13 cellular contexts compared by ENCODE assay signal in genomic region chr2:230738924-230739323, GRCh38. TPM values are rescaled to one million over a fixed set of nuclear protein-coding genes. Genes with fewer than 3 reads are reported as not detected.
A peak's percentile ranks its signal among the peaks of the same experiment; 100 is the strongest.
DNase-seq lines count a peak whose midpoint lies in the region; ATAC-seq and TF ChIP-seq lines count a peak whose summit lies in the region.
"Had no signal": no experiment of that assay in that cellular context is flagged by ENCODE, and none has a peak within 500 bp of the region (broad histone marks: within the 10 kb centered on the region; RNA-seq: fewer than 3 reads in every experiment).

No MANE protein-coding gene starts in this region.

- intact Hi-C loops in Calu3 (cut with micrococcal nuclease; ENCODE audit: unreplicated experiment) = loop anchor here (2.0 kb wide), 1 partner anchor 60 kb away; no protein-coding TSS in a partner anchor

- H3K4me1 Mint-ChIP-seq in Calu3 (ENCODE audit: low read depth, unreplicated experiment) = peaks cover 47% of the 10 kb centered on the region
- H3K4me1 Mint-ChIP-seq in central memory CD8-positive, alpha-beta T cell = peaks cover 66% of the 10 kb centered on the region
- H3K4me1 Mint-ChIP-seq in natural killer cell treated with Interleukin-12 subunit alpha and Interleukin-12 subunit beta and Interleukin-15 and Interleukin-18, amount 100 ng/mL, for 72 hours (ENCODE audit: low read depth in 2 of 2) = peaks cover 53 to 70% of the 10 kb centered on the region in 2 donors

- H3K27ac ChIP-seq in BLaER1 (no peak overlapping the region), Peyer's patch (peak overlapping the region in 1 of 4 donors; percentile 58)

- no TSS peak for BruUV-seq in Calu3 (replicated peaks; lab: Mats Ljungman, UMichigan)

- H3K27me3 Mint-ChIP-seq in Calu3 (ENCODE audit: unreplicated experiment) = no peaks in the 10 kb centered on the region
- no peaks in the 10 kb centered on the region for H3K27me3 Mint-ChIP-seq in central memory CD8-positive, alpha-beta T cell
- no peaks in the 10 kb centered on the region for H3K27me3 Mint-ChIP-seq in natural killer cell treated with Interleukin-12 subunit alpha and Interleukin-12 subunit beta and Interleukin-15 and Interleukin-18, amount 100 ng/mL, for 72 hours

- H3K9ac ChIP-seq in BLaER1 = no peak overlapping the region

- H3K4me3 ChIP-seq in BLaER1 = no peak overlapping the region
- no peak overlapping the region for H3K4me3 ChIP-seq in Peyer's patch
- H3K4me3 ChIP-seq: lung had no signal

- CTCF ChIA-PET in Calu3 (lab: Charles Lee) = interaction anchor here (1.3 to 1.4 kb wide), 2 partner anchors 23 to 60 kb away, joined by 4 read pairs; no protein-coding TSS in a partner anchor

- no peak for TF ChIP-seq POLR2A in Peyer's patch (IDR thresholded peaks at IDR 0.05)

- H3K9me3 Mint-ChIP-seq in Calu3 (ENCODE audit: low read depth, unreplicated experiment) = no peaks in the 10 kb centered on the region
- no peaks in the 10 kb centered on the region for H3K9me3 Mint-ChIP-seq in central memory CD8-positive, alpha-beta T cell
- H3K9me3 Mint-ChIP-seq in natural killer cell treated with Interleukin-12 subunit alpha and Interleukin-12 subunit beta and Interleukin-15 and Interleukin-18, amount 100 ng/mL, for 72 hours = no peaks in the 10 kb centered on the region

- H4K20me1 ChIP-seq in BLaER1 = peaks cover 95% of the 10 kb centered on the region

- ATAC-seq in central memory CD8-positive, alpha-beta T cell (replicated peaks; ENCODE audit: extremely low read depth, poor library complexity, severe bottlenecking) = no peak
- ATAC-seq in natural killer cell treated with Interleukin-12 subunit alpha and Interleukin-12 subunit beta and Interleukin-15 and Interleukin-18, amount 100 ng/mL, for 72 hours = no peak
- ATAC-seq in GM21825 (IDR thresholded peaks at IDR 0.05; ENCODE audit: unreplicated experiment) (no peak), HG03439 (IDR thresholded peaks at IDR 0.05; ENCODE audit: unreplicated experiment) (no peak)

- H3K4me3 Mint-ChIP-seq in Calu3 (ENCODE audit: low read depth, unreplicated experiment) = peak overlapping the region; percentile 38
- H3K4me3 Mint-ChIP-seq in central memory CD8-positive, alpha-beta T cell = peak overlapping the region; percentile 5
- H3K4me3 Mint-ChIP-seq in natural killer cell treated with Interleukin-12 subunit alpha and Interleukin-12 subunit beta and Interleukin-15 and Interleukin-18, amount 100 ng/mL, for 72 hours = peak overlapping the region; percentile 54

- H3K27me3 ChIP-seq in BLaER1 (no peaks in the 10 kb centered on the region), Peyer's patch (no peaks in the 10 kb centered on the region)

- peak overlapping the region; percentile 16 for H3K27ac Mint-ChIP-seq in Calu3 (ENCODE audit: unreplicated experiment)
- peak overlapping the region; percentile 63 for H3K27ac Mint-ChIP-seq in central memory CD8-positive, alpha-beta T cell (ENCODE audit: low read depth)
- H3K27ac Mint-ChIP-seq in natural killer cell treated with Interleukin-12 subunit alpha and Interleukin-12 subunit beta and Interleukin-15 and Interleukin-18, amount 100 ng/mL, for 72 hours = peak overlapping the region; percentile 41 to 81

- TF ChIP-seq CTCF in Calu3 (IDR thresholded peaks at IDR 0.05; ENCODE audit: unreplicated experiment) (no peak), Peyer's patch (IDR thresholded peaks at IDR 0.05) (no peak)

- H3K9me3 ChIP-seq in BLaER1 (peaks cover 14% of the 10 kb centered on the region; the same call in 1 of the 2 replicates), Peyer's patch (no peaks in the 10 kb centered on the region)

- peaks cover 12% of the 10 kb centered on the region for H3K36me3 Mint-ChIP-seq in Calu3 (ENCODE audit: insufficient read depth, unreplicated experiment)
- peaks cover 10% of the 10 kb centered on the region for H3K36me3 Mint-ChIP-seq in central memory CD8-positive, alpha-beta T cell (ENCODE audit: insufficient read depth)
- H3K36me3 Mint-ChIP-seq in natural killer cell treated with Interleukin-12 subunit alpha and Interleukin-12 subunit beta and Interleukin-15 and Interleukin-18, amount 100 ng/mL, for 72 hours = peaks cover 6% of the 10 kb centered on the region

- DNase-seq in Calu3 = no peak
- no peak for DNase-seq in central memory CD8-positive, alpha-beta T cell (ENCODE audit: low spot score in 2 of 2)
- DNase-seq in natural killer cell treated with Interleukin-12 subunit alpha and Interleukin-12 subunit beta and Interleukin-15 and Interleukin-18, amount 100 ng/mL, for 72 hours (ENCODE audit: low spot score) = no peak
- DNase-seq in Peyer's patch = no peak
- no peak for DNase-seq in COLO668 (lab: John Stamatoyannopoulos, UW; ENCODE audit: unreplicated experiment)
- DNase-seq: COR-L47; effector memory CD4-positive, alpha-beta T cell; Karpas-422; NCI-H2107 had no signal

- peaks cover 41% of the 10 kb centered on the region for H3K4me1 ChIP-seq in BLaER1
- peaks cover 5 to 42% (median 9%) of the 10 kb centered on the region in 4 donors for H3K4me1 ChIP-seq in Peyer's patch

- H3K36me3 ChIP-seq in BLaER1 = peaks cover 45% of the 10 kb centered on the region
- H3K36me3 ChIP-seq in Peyer's patch = peaks cover 0 to 5% (median 0%) of the 10 kb centered on the region in 3 donors

- peak overlapping the region; percentile 69 for H3K4me2 ChIP-seq in BLaER1

RNA-seq across cellular contexts. Expression of gene CAB39, which starts 26.3 kb away (rescaled TPM):
- 84.9 and 88.7 TPM in 2 replicates for total RNA-seq in Calu3 (2022)
- 100 to 1,000 TPM; 139 to 146 TPM for total RNA-seq in natural killer cell treated with Interleukin-12 subunit alpha and Interleukin-12 subunit beta and Interleukin-15 and Interleukin-18, amount 100 ng/mL, for 72 hours
- total RNA-seq in Peyer's patch = 100 to 1,000 TPM in 1 of 4 donors, 10 to 100 TPM in 3; 60.2 to 124 (median 72.2) TPM
